17 cellular contexts compared by ENCODE assay signal in genomic region chr17:21020622-21021021, GRCh38. TPM values are rescaled to one million over a fixed set of nuclear protein-coding genes. Genes with fewer than 3 reads are reported as not detected.
DNase-seq lines count a peak whose midpoint lies in the region; ATAC-seq, FAIRE-seq and TF ChIP-seq lines count a peak whose summit lies in the region.
"Had no signal": no experiment of that assay in that cellular context is flagged by ENCODE, and none has a peak within 500 bp of the region (broad histone marks: within the 10 kb centered on the region; RNA-seq: fewer than 3 reads in every experiment).

No MANE protein-coding gene starts in this region.

- H3K4me1 Mint-ChIP-seq in central memory CD8-positive, alpha-beta T cell, result peaks cover 39% of the 10 kb centered on the region
- peaks cover 32% of the 10 kb centered on the region for H3K4me1 Mint-ChIP-seq in nephron

- no peaks in the 10 kb centered on the region for H3K9me3 ChIP-seq in A549
- no peaks in the 10 kb centered on the region for H3K9me3 ChIP-seq in prostate gland
- H3K9me3 ChIP-seq: heart right ventricle, ovary had no signal

- H3K27ac ChIP-seq in A549, result no peak overlapping the region
- no peak overlapping the region for H3K27ac ChIP-seq in prostate gland
- H3K27ac ChIP-seq: ovary, SK-N-MC had no signal

- no peaks in the 10 kb centered on the region for H3K27me3 Mint-ChIP-seq in central memory CD8-positive, alpha-beta T cell
- no peaks in the 10 kb centered on the region for H3K27me3 Mint-ChIP-seq in nephron (ENCODE audit: low read depth)
- H3K27me3 Mint-ChIP-seq: activated CD4-positive, alpha-beta memory T cell treated with anti-CD3 and anti-CD28 coated beads, Interleukin-2, amount 10 ng/mL, durations not matched to agents 7 days and 5 days; dendritic cell treated with granulocyte-macrophage colony-stimulating factor and Interleukin-4, amounts not matched to agents 40 ng/mL and 50 ng/mL, for 4 days had no signal

- 70% methylated on average over 10 of the region's 10 CpGs for WGBS in A549 (ENCODE audit: missing lambda C conversion rate)
- WGBS in prostate gland, result 52% methylated on average over 10 of the region's 10 CpGs

- no peaks in the 10 kb centered on the region for H3K9me3 Mint-ChIP-seq in central memory CD8-positive, alpha-beta T cell
- H3K9me3 Mint-ChIP-seq in nephron, result no peaks in the 10 kb centered on the region
- H3K9me3 Mint-ChIP-seq: activated CD4-positive, alpha-beta memory T cell treated with anti-CD3 and anti-CD28 coated beads, Interleukin-2, amount 10 ng/mL, durations not matched to agents 7 days and 5 days; dendritic cell treated with granulocyte-macrophage colony-stimulating factor and Interleukin-4, amounts not matched to agents 40 ng/mL and 50 ng/mL, for 4 days had no signal

- ATAC-seq in A549 (peak; percentile 5 to 14; a peak in 2 of 6 replicates), GM18868 (IDR thresholded peaks at IDR 0.05; ENCODE audit: unreplicated experiment) (peak; percentile 27), HG03520 (IDR thresholded peaks at IDR 0.05; ENCODE audit: unreplicated experiment) (no peak)
- no peak for ATAC-seq in central memory CD8-positive, alpha-beta T cell (replicated peaks; ENCODE audit: extremely low read depth, poor library complexity, severe bottlenecking)

- no peak overlapping the region for H3K4me3 Mint-ChIP-seq in central memory CD8-positive, alpha-beta T cell
- H3K4me3 Mint-ChIP-seq in nephron, result no peak overlapping the region
- H3K4me3 Mint-ChIP-seq: activated CD4-positive, alpha-beta memory T cell treated with anti-CD3 and anti-CD28 coated beads, Interleukin-2, amount 10 ng/mL, durations not matched to agents 7 days and 5 days; dendritic cell treated with granulocyte-macrophage colony-stimulating factor and Interleukin-4, amounts not matched to agents 40 ng/mL and 50 ng/mL, for 4 days had no signal

- H3K4me2 ChIP-seq in A549, result no peak overlapping the region

- TF ChIP-seq CTCF in A549 (IDR thresholded peaks at IDR 0.05) (no peak), nephron (IDR thresholded peaks at IDR 0.05; ENCODE audit: unreplicated experiment in 3 of 3) (no peak), prostate gland (IDR thresholded peaks at IDR 0.05) (no peak)

- FAIRE-seq in A549 (lab: Jason Lieb, UNC), result no peak
- FAIRE-seq: GM18507 had no signal

- H3K4me1 ChIP-seq in A549, result no peaks in the 10 kb centered on the region
- H3K4me1 ChIP-seq in prostate gland (replicated peaks), result no peaks in the 10 kb centered on the region

- DNase-seq in A549 (ENCODE audit: low read depth in 1 of 2, low spot score in 1 of 2) (no peak), inferior parietal cortex (ENCODE audit: extremely low spot score) (no peak), NAMALWA (ENCODE audit: low spot score) (no peak), prostate gland (ENCODE audit: low spot score) (no peak)
- DNase-seq in central memory CD8-positive, alpha-beta T cell (ENCODE audit: low spot score in 2 of 2), result no peak
- DNase-seq: DMS 273 treated with DMSO at 0.1 percent for 48 hours; heart right ventricle; NCI-H345; ovary; stimulated activated naive CD4-positive, alpha-beta T cell treated with Interleukin-2 at 50 U/mL for 16 hours had no signal

- CTCF ChIA-PET in A549 (lab: Yijun Ruan, JAX), result interaction anchor here (0.6 to 4.4 kb wide), 6 partner anchors 11 to 460 kb away, joined by 3 to 23 read pairs (median 6); partner anchors contain the start of gene USP22

- TF ChIP-seq EP300 in A549 (IDR thresholded peaks at IDR 0.05), result no peak

- TF ChIP-seq POLR2A in A549 (IDR thresholded peaks at IDR 0.05; ENCODE audit: low read length) (no peak), prostate gland (IDR thresholded peaks at IDR 0.05) (no peak)

- peak overlapping the region; percentile 25 for H3K27ac Mint-ChIP-seq in central memory CD8-positive, alpha-beta T cell (ENCODE audit: low read depth)
- peak overlapping the region in 2 of 3 experiments; percentile 10 to 26 for H3K27ac Mint-ChIP-seq in nephron
- H3K27ac Mint-ChIP-seq: activated CD4-positive, alpha-beta memory T cell treated with anti-CD3 and anti-CD28 coated beads, Interleukin-2, amount 10 ng/mL, durations not matched to agents 7 days and 5 days; dendritic cell treated with granulocyte-macrophage colony-stimulating factor and Interleukin-4, amounts not matched to agents 40 ng/mL and 50 ng/mL, for 4 days had no signal

- H3K36me3 ChIP-seq in prostate gland, result peaks cover 16 to 32% of the 10 kb centered on the region in 2 donors
- H3K36me3 ChIP-seq: ovary had no signal

- POLR2A ChIA-PET in A549 (lab: Yijun Ruan, JAX), result no interaction called here

- H3K4me3 ChIP-seq in A549 (no peak overlapping the region), prostate gland (no peak overlapping the region)
- H3K4me3 ChIP-seq: heart right ventricle, ovary, SK-N-MC had no signal

- no peak for TF ChIP-seq RAD21 in A549 (conservative IDR thresholded peaks at IDR 0.05 in 1 of 2, IDR thresholded peaks at IDR 0.05 in 1 of 2)

- intact Hi-C loops in prostate gland (cut with DNase I), result no loop called here

- H3K27me3 ChIP-seq in prostate gland (replicated peaks; ENCODE audit: insufficient read depth), result no peaks in the 10 kb centered on the region
- H3K27me3 ChIP-seq: heart right ventricle, ovary had no signal

- peaks cover 82% of the 10 kb centered on the region for H3K36me3 Mint-ChIP-seq in central memory CD8-positive, alpha-beta T cell (ENCODE audit: insufficient read depth)
- peaks cover 91% of the 10 kb centered on the region for H3K36me3 Mint-ChIP-seq in nephron (ENCODE audit: low read depth)

TF ChIP-seq in A549, 52 proteins besides CTCF, POLR2A, EP300 and RAD21:
- TF ChIP-seq BCL3 (IDR thresholded peaks at IDR 0.05) (no peak), KDM1A (IDR thresholded peaks at IDR 0.05; ENCODE audit: low read depth) (no peak), CEBPB (IDR thresholded peaks at IDR 0.05) (no peak), HOXB5 (CRISPR knock-in tag; IDR thresholded peaks at IDR 0.05) (no peak), PBX3 (IDR thresholded peaks at IDR 0.05) (no peak), HOXB13 (CRISPR knock-in tag; IDR thresholded peaks at IDR 0.05; ENCODE audit: low read depth) (no peak), POLR2AphosphoS2 (conservative IDR thresholded peaks at IDR 0.05; ENCODE audit: low read length) (no peak), ZNF302 (CRISPR knock-in tag; IDR thresholded peaks at IDR 0.05) (no peak), MAX (IDR thresholded peaks at IDR 0.05) (no peak), HEYL (CRISPR knock-in tag; IDR thresholded peaks at IDR 0.05) (no peak), JUN (IDR thresholded peaks at IDR 0.05) (no peak), ESRRA (IDR thresholded peaks at IDR 0.05; ENCODE audit: borderline replicate concordance, low read length) (no peak), FOSB (CRISPR knock-in tag; IDR thresholded peaks at IDR 0.05) (no peak), RARB (CRISPR knock-in tag; IDR thresholded peaks at IDR 0.05) (no peak)

RNA-seq across cellular contexts. Expression of gene USP22, which starts 22.2 kb away (rescaled TPM):
- polyA plus RNA-seq in A549 (2011; rRNA removed) (293 and 300 TPM in 2 replicates), A549 (2017; fragmentation: RNase III; extraction: RNeasy Plus Mini Kit Qiagen cat#74134 plus additional on column Dnase treatment) (130 to 141 TPM (median 134 TPM) in 3 replicates)
- polyA plus RNA-seq in A549 (2012; cell fraction: cytosol; rRNA removed), result 152 and 192 TPM in 2 replicates
- polyA plus RNA-seq in A549 (2012; cell fraction: nucleus; rRNA removed), result 274 and 304 TPM in 2 replicates
- polyA minus RNA-seq in A549 (2011; rRNA and poly(A)+ RNA removed), result 312 and 352 TPM in 2 replicates
- 100 to 1,000 TPM; 133 to 242 TPM for total RNA-seq in prostate gland

Comparison
In these comparisons a context has a peak if more than half of its experiments do, and no peak if none do; other contexts are left out.
1. ATAC-seq: peak in A549 (2 of 2) and GM18868 (single experiment); none in central memory CD8-positive, alpha-beta T cell (single experiment) and HG03520 (single experiment).